ENCODE assay signal across 11 cellular contexts in the genomic region with DNA sequence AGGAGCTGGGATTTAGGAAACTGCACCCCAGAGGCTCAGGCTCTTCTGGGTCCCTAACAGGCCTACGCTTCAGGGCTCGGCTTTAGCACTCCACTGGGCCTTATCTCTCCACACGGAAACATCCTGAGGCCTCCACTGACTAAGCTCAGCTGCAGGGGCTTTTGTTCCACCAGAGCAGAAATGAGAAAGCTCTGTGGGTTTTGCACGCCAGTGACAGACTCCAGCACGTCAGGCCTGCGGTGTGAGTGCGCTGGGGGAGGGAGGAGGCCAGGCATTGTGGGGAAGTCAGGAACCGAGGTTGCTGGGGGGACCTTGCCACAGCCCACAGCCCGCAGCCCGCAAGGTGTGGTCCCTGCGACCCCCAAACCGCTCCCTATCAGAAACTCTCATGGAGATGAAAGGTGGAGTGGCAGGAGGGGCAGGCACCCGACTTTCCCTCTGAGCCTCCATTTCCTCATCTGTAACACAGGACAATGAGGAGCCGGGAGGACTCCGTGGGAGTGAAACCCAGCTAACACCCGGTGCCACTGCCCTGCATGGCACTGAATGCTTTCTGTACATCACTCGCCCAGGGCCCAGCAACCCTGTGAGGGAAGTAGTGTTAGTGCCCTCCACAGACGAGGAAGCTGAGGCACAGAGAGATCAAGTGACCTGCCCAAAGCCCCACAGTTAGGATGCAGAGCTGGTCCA.
DNase-seq lines count a peak whose midpoint lies in the region; ATAC-seq lines count a peak whose summit lies in the region.
"Had no signal": no experiment of that assay in that cellular context is flagged by ENCODE, and none has a peak within 500 bp of the region (broad histone marks: within the 10 kb centered on the region; RNA-seq: fewer than 3 reads in every experiment).

No MANE protein-coding gene starts in this region.

- H3K9me3 ChIP-seq in T-helper 17 cell (ENCODE audit: control insufficient read depth, low read length, poor library complexity, severe bottlenecking), result no peaks in the 10 kb centered on the region
- H3K9me3 ChIP-seq: heart left ventricle had no signal

- peaks cover 27% of the 10 kb centered on the region for H3K4me1 Mint-ChIP-seq in activated CD4-positive, alpha-beta memory T cell treated with anti-CD3 and anti-CD28 coated beads, Interleukin-2, amount 10 ng/mL, durations not matched to agents 7 days and 5 days
- H3K4me1 Mint-ChIP-seq in T-helper 17 cell, result peaks cover 9% of the 10 kb centered on the region
- H3K4me1 Mint-ChIP-seq: activated naive CD4-positive, alpha-beta T cell treated with anti-CD3 and anti-CD28 coated beads, Interleukin-2, amount 50 U/mL, for 24 hours had no signal

- ATAC-seq in GM18909 (IDR thresholded peaks at IDR 0.05; ENCODE audit: poor library complexity, unreplicated experiment), result peak; percentile 89
- peak; percentile 95 for ATAC-seq in HG02852 (IDR thresholded peaks at IDR 0.05; ENCODE audit: unreplicated experiment)
- no peak for ATAC-seq in T-helper 17 cell

- H3K9me3 Mint-ChIP-seq in activated CD4-positive, alpha-beta memory T cell treated with anti-CD3 and anti-CD28 coated beads, Interleukin-2, amount 10 ng/mL, durations not matched to agents 7 days and 5 days, result no peaks in the 10 kb centered on the region
- H3K9me3 Mint-ChIP-seq: activated naive CD4-positive, alpha-beta T cell treated with anti-CD3 and anti-CD28 coated beads, Interleukin-2, amount 50 U/mL, for 24 hours had no signal

- H3K4me3 Mint-ChIP-seq in activated CD4-positive, alpha-beta memory T cell treated with anti-CD3 and anti-CD28 coated beads, Interleukin-2, amount 10 ng/mL, durations not matched to agents 7 days and 5 days, result no peak overlapping the region
- no peak overlapping the region for H3K4me3 Mint-ChIP-seq in T-helper 17 cell
- H3K4me3 Mint-ChIP-seq: activated naive CD4-positive, alpha-beta T cell treated with anti-CD3 and anti-CD28 coated beads, Interleukin-2, amount 50 U/mL, for 24 hours had no signal

- POLR2A ChIA-PET in activated CD4-positive, alpha-beta memory T cell treated with anti-CD3 and anti-CD28 coated beads, Interleukin-2, amount 10 ng/mL, durations not matched to agents 7 days and 5 days (lab: Charles Lee), result no interaction called here

- CTCF ChIA-PET in activated CD4-positive, alpha-beta memory T cell treated with anti-CD3 and anti-CD28 coated beads, Interleukin-2, amount 10 ng/mL, durations not matched to agents 7 days and 5 days (lab: Charles Lee), result interaction anchor here (0.6 to 1.1 kb wide), 2 partner anchors 10 to 64 kb away, joined by 3 read pairs; no protein-coding TSS in a partner anchor

- DNase-seq in activated CD4-positive, alpha-beta memory T cell treated with anti-CD3 and anti-CD28 coated beads, Interleukin-2, amount 10 ng/mL, durations not matched to agents 7 days and 5 days, result peak; percentile 61
- DNase-seq in stimulated activated CD4-positive, alpha-beta T cell treated with anti-CD3 and anti-CD28 coated beads, TNF-alpha, amount 100 ng/mL, for 48 hours (ENCODE audit: low read depth in 3 of 3), result peak; percentile 38 to 71 (median 39)
- no peak for DNase-seq in effector CD8-positive, alpha-beta T cell (lab: John Stamatoyannopoulos, UW)
- DNase-seq in T-helper 17 cell (no peak), cerebellum (ENCODE audit: low spot score) (no peak), kidney tubule cell (ENCODE audit: low spot score) (no peak)
- DNase-seq: NCI-H2227 treated with DMSO at 0.1 percent for 48 hours had no signal

- no peaks in the 10 kb centered on the region for H3K36me3 Mint-ChIP-seq in activated CD4-positive, alpha-beta memory T cell treated with anti-CD3 and anti-CD28 coated beads, Interleukin-2, amount 10 ng/mL, durations not matched to agents 7 days and 5 days (ENCODE audit: low read depth)
- H3K36me3 Mint-ChIP-seq in T-helper 17 cell (ENCODE audit: low read depth), result peaks cover 4% of the 10 kb centered on the region
- H3K36me3 Mint-ChIP-seq: activated naive CD4-positive, alpha-beta T cell treated with anti-CD3 and anti-CD28 coated beads, Interleukin-2, amount 50 U/mL, for 24 hours had no signal

- peaks cover 20% of the 10 kb centered on the region for H3K27me3 Mint-ChIP-seq in activated CD4-positive, alpha-beta memory T cell treated with anti-CD3 and anti-CD28 coated beads, Interleukin-2, amount 10 ng/mL, durations not matched to agents 7 days and 5 days
- H3K27me3 Mint-ChIP-seq in T-helper 17 cell, result peaks cover 83% of the 10 kb centered on the region

- H3K27ac Mint-ChIP-seq in activated CD4-positive, alpha-beta memory T cell treated with anti-CD3 and anti-CD28 coated beads, Interleukin-2, amount 10 ng/mL, durations not matched to agents 7 days and 5 days, result peak overlapping the region; percentile 18
- no peak overlapping the region for H3K27ac Mint-ChIP-seq in T-helper 17 cell
- H3K27ac Mint-ChIP-seq: activated naive CD4-positive, alpha-beta T cell treated with anti-CD3 and anti-CD28 coated beads, Interleukin-2, amount 50 U/mL, for 24 hours had no signal

Comparison
In these comparisons a context has a peak if more than half of its experiments do, and no peak if none do; other contexts are left out.
1. DNase-seq: peak in activated CD4-positive, alpha-beta memory T cell treated with anti-CD3 and anti-CD28 coated beads, Interleukin-2, amount 10 ng/mL, durations not matched to agents 7 days and 5 days (single experiment) and stimulated activated CD4-positive, alpha-beta T cell treated with anti-CD3 and anti-CD28 coated beads, TNF-alpha, amount 100 ng/mL, for 48 hours (3 of 3); none in effector CD8-positive, alpha-beta T cell (single experiment), T-helper 17 cell (0 of 3), cerebellum (single experiment) and kidney tubule cell (single experiment).